8 cellular contexts compared by ENCODE assay signal in the genomic region with DNA sequence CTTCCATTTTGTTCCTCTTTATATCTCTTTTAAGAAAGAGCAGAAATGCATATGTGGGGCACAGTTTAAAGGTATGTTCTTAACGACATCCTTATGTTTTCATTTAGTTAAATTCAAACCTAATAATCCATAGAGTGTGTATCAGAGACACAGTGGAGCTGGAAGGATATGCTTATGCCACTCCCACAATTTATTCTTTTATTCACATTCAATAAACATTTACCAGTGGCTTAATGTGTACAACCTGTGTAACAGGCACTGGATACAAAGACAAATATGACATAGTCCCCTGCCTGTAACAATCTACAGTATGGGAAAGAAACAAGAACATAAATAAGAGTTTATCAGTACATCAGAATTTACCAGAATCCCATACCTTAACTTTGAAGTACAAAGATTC. TPM values are rescaled to one million over a fixed set of nuclear protein-coding genes. Genes with fewer than 3 reads are reported as not detected.
"Had no signal": no experiment of that assay in that cellular context is flagged by ENCODE, and none has a peak within 500 bp of the region (broad histone marks: within the 10 kb centered on the region; RNA-seq: fewer than 3 reads in every experiment).

No MANE protein-coding gene starts in this region.

- DNase-seq: KBM-7, KG1 had no signal

- H3K9ac ChIP-seq: KMS-11 had no signal

- ATAC-seq: HepG2, K562 had no signal

- H3K4me3 Mint-ChIP-seq: IgD-negative memory B cell had no signal

- H3K4me2 ChIP-seq: KMS-11 had no signal

- H3K27ac ChIP-seq: HL-60, KMS-11 had no signal

- H3K27me3 Mint-ChIP-seq: IgD-negative memory B cell had no signal

- H3K4me3 ChIP-seq: K562 had no signal

- H3K27ac Mint-ChIP-seq: IgD-negative memory B cell had no signal

RNA-seq across cellular contexts. Expression of a gene that starts 22.4 kb away (rescaled TPM):
- total RNA-seq: HT-29 had no signal
- polyA plus RNA-seq: IgD-negative memory B cell had no signal
